ENCODE assay signal across 16 cellular contexts in the genomic region with DNA sequence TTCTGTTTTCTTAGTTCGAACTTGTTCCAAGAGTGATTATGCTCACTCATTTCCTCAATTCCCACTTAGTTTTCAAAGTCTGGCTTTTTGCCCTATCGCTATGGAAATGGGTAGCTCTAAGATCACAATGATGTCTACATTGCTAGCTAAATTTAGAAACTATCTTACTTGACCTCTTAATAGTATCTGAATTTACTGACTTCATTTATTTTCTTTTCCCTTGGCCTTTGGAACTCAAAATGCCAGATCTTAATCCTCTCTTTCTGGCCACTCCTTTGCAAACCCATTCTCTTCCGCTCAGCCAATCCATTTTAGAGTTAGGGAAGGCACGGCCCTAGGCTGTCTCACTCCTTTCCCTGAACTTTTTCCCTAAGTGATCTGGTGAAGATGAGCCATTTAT.
DNase-seq lines count a peak whose midpoint lies in the region; ATAC-seq and TF ChIP-seq lines count a peak whose summit lies in the region.
"Had no signal": no experiment of that assay in that cellular context is flagged by ENCODE, and none has a peak within 500 bp of the region (broad histone marks: within the 10 kb centered on the region; RNA-seq: fewer than 3 reads in every experiment).

No MANE protein-coding gene starts in this region.

- H3K9me2 ChIP-seq in PC-9 (ENCODE audit: insufficient read depth), result no peaks in the 10 kb centered on the region; the same call in 1 of the 2 replicates

- no peak overlapping the region for H3K27ac ChIP-seq in body of pancreas
- no peak overlapping the region for H3K27ac ChIP-seq in PC-9
- H3K27ac ChIP-seq: SJCRH30 had no signal

- peak; percentile 21 for ATAC-seq in body of pancreas

- BruUV-seq in PC-9 (replicated peaks; lab: Mats Ljungman, UMichigan), result no TSS peak

- H3K79me2 ChIP-seq in PC-9 (ENCODE audit: low read depth), result no peaks in the 10 kb centered on the region

- no peaks in the 10 kb centered on the region for H3K36me3 ChIP-seq in body of pancreas (replicated peaks in 1 of 2; ENCODE audit: insufficient read depth in 1 of 2, low read depth in 2 of 2)
- no peaks in the 10 kb centered on the region for H3K36me3 ChIP-seq in PC-9 (ENCODE audit: low read depth)
- H3K36me3 ChIP-seq: SJCRH30 had no signal

- CTCF ChIA-PET in PC-9 (lab: Charles Lee), result no interaction called here

- 65 to 72% methylated on average over 3 to 4 of the region's 4 CpGs for WGBS in body of pancreas, 2 donors

- TF ChIP-seq CTCF in body of pancreas (IDR thresholded peaks at IDR 0.05) (no peak), PC-9 (conservative IDR thresholded peaks at IDR 0.05) (no peak)

- H3F3A ChIP-seq in PC-9 (ENCODE audit: insufficient read depth, low read depth), result no peaks in the 10 kb centered on the region

- no peaks in the 10 kb centered on the region for H3K27me3 ChIP-seq in body of pancreas
- H3K27me3 ChIP-seq in PC-9 (ENCODE audit: insufficient read depth, low read depth), result no peaks in the 10 kb centered on the region
- H3K27me3 ChIP-seq: SJCRH30 had no signal

- intact Hi-C loops in body of pancreas (cut with DNase I), result no loop called here
- intact Hi-C loops in PC-9 (cut with micrococcal nuclease; ENCODE audit: unreplicated experiment), result no loop called here

- H3K4me3 ChIP-seq in body of pancreas, result no peak overlapping the region
- no peak overlapping the region for H3K4me3 ChIP-seq in PC-9
- H3K4me3 ChIP-seq: SJCRH30 had no signal

- H3K4me1 ChIP-seq in body of pancreas (no peaks in the 10 kb centered on the region), PC-9 (replicated peaks; ENCODE audit: insufficient read depth) (no peaks in the 10 kb centered on the region)
- H3K4me1 ChIP-seq: SJCRH30 had no signal

- no peak for TF ChIP-seq POLR2A in body of pancreas (IDR thresholded peaks at IDR 0.05)

- DNase-seq in HCEC 1CT, result peak; percentile 21
- DNase-seq in body of pancreas, result peak in 1 of 4 donors; percentile 3
- DNase-seq in glomerular endothelial cell (ENCODE audit: extremely low read depth, low read depth, low spot score), result peak; percentile 84
- peak; percentile 32 for DNase-seq in renal cortical epithelial cell (ENCODE audit: low read depth)
- no peak for DNase-seq in SHP77 (lab: John Stamatoyannopoulos, UW)
- DNase-seq in NCI-H128 (lab: John Stamatoyannopoulos, UW; ENCODE audit: unreplicated experiment), result no peak
- no peak for DNase-seq in PC-9
- no peak for DNase-seq in hippocampal formation (lab: John Stamatoyannopoulos, UW)
- DNase-seq: activated B cell treated with CpG ODN at 0.5 μM for 24 hours; activated CD8-positive, alpha-beta memory T cell treated with anti-CD3 and anti-CD28 coated beads, Interleukin-2, amount 50 U/mL, for 48 hours; effector memory CD4-positive, alpha-beta T cell; NCI-H1417 treated with DMSO at 0.1 percent for 48 hours; NCI-H69; SJCRH30; small intestine; substantia nigra had no signal

- no peaks in the 10 kb centered on the region for H4K20me1 ChIP-seq in PC-9 (ENCODE audit: insufficient read depth)

- no peak overlapping the region for H3K4me2 ChIP-seq in PC-9

- H2AFZ ChIP-seq in PC-9, result no peak overlapping the region

- POLR2A ChIA-PET in PC-9 (lab: Charles Lee; ENCODE audit: unreplicated experiment), result no interaction called here

- no peaks in the 10 kb centered on the region for H3K9me3 ChIP-seq in body of pancreas
- no peaks in the 10 kb centered on the region; the same call in 1 of the 2 replicates for H3K9me3 ChIP-seq in PC-9 (ENCODE audit: insufficient read depth, low read depth)
- H3K9me3 ChIP-seq: SJCRH30 had no signal

Comparison
In these comparisons a context has a peak if more than half of its experiments do, and no peak if none do; other contexts are left out.
1. DNase-seq: peak in HCEC 1CT (single experiment), glomerular endothelial cell (single experiment) and renal cortical epithelial cell (single experiment); none in SHP77 (0 of 2), NCI-H128 (single experiment), PC-9 (0 of 2) and hippocampal formation (0 of 2).